Comparison of ENCODE assay signal across 8 cellular contexts in genomic region chrX:14528629-14529287, GRCh38. TPM values are rescaled to one million over a fixed set of nuclear protein-coding genes. Genes with fewer than 3 reads are reported as not detected.
A peak's percentile ranks its signal among the peaks of the same experiment; 100 is the strongest.
DNase-seq lines count a peak whose midpoint lies in the region; ATAC-seq and TF ChIP-seq lines count a peak whose summit lies in the region.

No MANE protein-coding gene starts in this region.

- no peak overlapping the region for H3K27ac ChIP-seq in OCI-LY1 (ENCODE audit: low read depth, low read length, poor library complexity, severe bottlenecking)
- H3K27ac ChIP-seq in left ventricle myocardium inferior (replicated peaks) = no peak overlapping the region

- no peak overlapping the region for H3K4me2 ChIP-seq in OCI-LY1 (ENCODE audit: low read length)

- H3K9me3 Mint-ChIP-seq in activated naive CD4-positive, alpha-beta T cell treated with anti-CD3 and anti-CD28 coated beads, Interleukin-2, amount 10 ng/mL, durations not matched to agents 7 days and 5 days = no peaks in the 10 kb centered on the region
- H3K9me3 Mint-ChIP-seq in osteocyte (ENCODE audit: unreplicated experiment) = peaks cover 12% of the 10 kb centered on the region

- H3K4me3 ChIP-seq in OCI-LY1 (ENCODE audit: low read depth, low read length, poor library complexity, severe bottlenecking) = no peak overlapping the region
- H3K4me3 ChIP-seq in left ventricle myocardium inferior = no peak overlapping the region

- TF ChIP-seq CTCF in OCI-LY1 (IDR thresholded peaks at IDR 0.05; ENCODE audit: low read length) (peak; percentile 43), left ventricle myocardium inferior (IDR thresholded peaks at IDR 0.05; ENCODE audit: borderline replicate concordance) (peak; percentile 37), osteocyte (IDR thresholded peaks at IDR 0.05) (no peak)

- no peaks in the 10 kb centered on the region for H3K9me3 ChIP-seq in OCI-LY1 (ENCODE audit: low read length)
- H3K9me3 ChIP-seq in left ventricle myocardium inferior (replicated peaks) = no peaks in the 10 kb centered on the region

- intact Hi-C loops in left ventricle myocardium inferior (cut with micrococcal nuclease) = no loop called here

- H3F3A ChIP-seq in OCI-LY1 (ENCODE audit: insufficient read depth, low read length) = no peaks in the 10 kb centered on the region

- no peak overlapping the region for H2AFZ ChIP-seq in OCI-LY1 (ENCODE audit: low read length)

- H3K9ac ChIP-seq in OCI-LY1 (ENCODE audit: low read length) = no peak overlapping the region

- no peak overlapping the region for H3K27ac Mint-ChIP-seq in activated naive CD4-positive, alpha-beta T cell treated with anti-CD3 and anti-CD28 coated beads, Interleukin-2, amount 10 ng/mL, durations not matched to agents 7 days and 5 days
- no peak overlapping the region for H3K27ac Mint-ChIP-seq in osteocyte (ENCODE audit: unreplicated experiment)

- peak; percentile 29 for DNase-seq in EL
- DNase-seq in activated naive CD4-positive, alpha-beta T cell treated with anti-CD3 and anti-CD28 coated beads, Interleukin-2, amount 10 ng/mL, durations not matched to agents 7 days and 5 days = peak; percentile 67
- peak; percentile 18 for DNase-seq in left ventricle myocardium inferior
- peak; percentile 71 for DNase-seq in retina
- DNase-seq in osteocyte (ENCODE audit: extremely low spot score, unreplicated experiment) = no peak

- peaks cover 9% of the 10 kb centered on the region for H3K27me3 Mint-ChIP-seq in activated naive CD4-positive, alpha-beta T cell treated with anti-CD3 and anti-CD28 coated beads, Interleukin-2, amount 10 ng/mL, durations not matched to agents 7 days and 5 days
- H3K27me3 Mint-ChIP-seq in osteocyte (ENCODE audit: unreplicated experiment) = peaks cover 2% of the 10 kb centered on the region

- no peaks in the 10 kb centered on the region for H3K4me1 ChIP-seq in OCI-LY1 (ENCODE audit: insufficient read depth, low read length, severe bottlenecking)
- H3K4me1 ChIP-seq in left ventricle myocardium inferior = no peaks in the 10 kb centered on the region

- H3K4me3 Mint-ChIP-seq in activated naive CD4-positive, alpha-beta T cell treated with anti-CD3 and anti-CD28 coated beads, Interleukin-2, amount 10 ng/mL, durations not matched to agents 7 days and 5 days = no peak overlapping the region
- no peak overlapping the region for H3K4me3 Mint-ChIP-seq in osteocyte (ENCODE audit: unreplicated experiment)

- peak; percentile 60 for ATAC-seq in HG03378 (IDR thresholded peaks at IDR 0.05; ENCODE audit: unreplicated experiment)
- ATAC-seq in GM18511 (IDR thresholded peaks at IDR 0.05; ENCODE audit: unreplicated experiment) = no peak

- H3K36me3 ChIP-seq in OCI-LY1 (ENCODE audit: insufficient read depth, low read length) (no peaks in the 10 kb centered on the region), left ventricle myocardium inferior (no peaks in the 10 kb centered on the region)

- no peaks in the 10 kb centered on the region for H3K36me3 Mint-ChIP-seq in activated naive CD4-positive, alpha-beta T cell treated with anti-CD3 and anti-CD28 coated beads, Interleukin-2, amount 10 ng/mL, durations not matched to agents 7 days and 5 days
- H3K36me3 Mint-ChIP-seq in osteocyte (ENCODE audit: unreplicated experiment) = no peaks in the 10 kb centered on the region

- no peaks in the 10 kb centered on the region for H3K9me2 ChIP-seq in OCI-LY1 (ENCODE audit: low read depth, low read length)

- no peaks in the 10 kb centered on the region for H4K20me1 ChIP-seq in OCI-LY1 (ENCODE audit: insufficient read depth, low read length)

- H3K27me3 ChIP-seq in OCI-LY1 (ENCODE audit: insufficient read depth, low read length) (no peaks in the 10 kb centered on the region), left ventricle myocardium inferior (ENCODE audit: low read depth) (peaks cover 8% of the 10 kb centered on the region)

- CTCF ChIA-PET in activated naive CD4-positive, alpha-beta T cell treated with anti-CD3 and anti-CD28 coated beads, Interleukin-2, amount 10 ng/mL, durations not matched to agents 7 days and 5 days (lab: Charles Lee) = interaction anchor here (0.7 to 1.9 kb wide), 5 partner anchors 11 to 714 kb away, joined by 3 to 4 read pairs (median 3); no protein-coding TSS in a partner anchor

- no peaks in the 10 kb centered on the region for H3K79me2 ChIP-seq in OCI-LY1 (ENCODE audit: insufficient read depth, low read length)

- H3K4me1 Mint-ChIP-seq in activated naive CD4-positive, alpha-beta T cell treated with anti-CD3 and anti-CD28 coated beads, Interleukin-2, amount 10 ng/mL, durations not matched to agents 7 days and 5 days = peaks cover 2% of the 10 kb centered on the region
- peaks cover 2% of the 10 kb centered on the region for H3K4me1 Mint-ChIP-seq in osteocyte (ENCODE audit: unreplicated experiment)

RNA-seq across cellular contexts. Expression of gene GLRA2, which starts 0.6 kb away (rescaled TPM):
- total RNA-seq in left ventricle myocardium inferior (not detected), osteocyte (not detected in 2 replicates)
